ENCODE assay signal across 8 cellular contexts in genomic region chr4:185395956-185396723, GRCh38. TPM values are rescaled to one million over a fixed set of nuclear protein-coding genes. Genes with fewer than 3 reads are reported as not detected.
DNase-seq lines count a peak whose midpoint lies in the region; ATAC-seq, FAIRE-seq and TF ChIP-seq lines count a peak whose summit lies in the region.

No MANE protein-coding gene starts in this region.

- no peaks in the 10 kb centered on the region for H3K27me3 Mint-ChIP-seq in Caco-2 (ENCODE audit: insufficient read depth, unreplicated experiment)

- POLR2A ChIA-PET in Caco-2 (lab: Charles Lee) = interaction anchor here (0.6 to 2.0 kb wide), 6 partner anchors 12 to 253 kb away, joined by 3 to 11 read pairs (median 4); partner anchors contain the start of genes SLC25A4 and UFSP2

- DNase-seq in Caco-2 = peak; percentile 97 to 98
- DNase-seq in HTR-8/SVneo (ENCODE audit: insufficient read length, low spot score) = peak; percentile 97
- DNase-seq in NOMO-1 treated with DMSO at 0.1 percent for 48 hours (lab: John Stamatoyannopoulos, UW; ENCODE audit: unreplicated experiment) = peak; percentile 92
- peak; percentile 65 for DNase-seq in activated CD8-positive, alpha-beta memory T cell treated with anti-CD3 and anti-CD28 coated beads, Interleukin-2, amount 50 U/mL, for 1 hour (ENCODE audit: extremely low read depth)
- DNase-seq in stimulated activated CD8-positive, alpha-beta memory T cell treated with anti-CD3 and anti-CD28 coated beads, Interleukin-15, amount 100 ng/mL, for 24 hours (ENCODE audit: low read depth) = peak; percentile 95

- TF ChIP-seq CTCF in Caco-2 (IDR thresholded peaks at IDR 0.05; ENCODE audit: insufficient read depth in 1 of 2, low read depth in 1 of 2, low read length in 1 of 2, severe bottlenecking in 1 of 2, unreplicated experiment in 1 of 2) = no peak

- H3K36me3 Mint-ChIP-seq in Caco-2 (ENCODE audit: insufficient read depth, unreplicated experiment) = peaks cover 18% of the 10 kb centered on the region

- CTCF ChIA-PET in Caco-2 (lab: Charles Lee) = interaction anchor here (0.7 to 1.8 kb wide), 4 partner anchors 30 to 642 kb away, joined by 3 to 6 read pairs (median 4); partner anchors contain the start of gene UFSP2

- peak overlapping the region; percentile 91 for H3K27ac Mint-ChIP-seq in Caco-2 (ENCODE audit: unreplicated experiment)

- peak; percentile 75 for ATAC-seq in GM21381 (IDR thresholded peaks at IDR 0.05; ENCODE audit: unreplicated experiment)

- peak overlapping the region; percentile 97 for H3K9ac ChIP-seq in endocrine pancreas (ENCODE audit: control insufficient read depth, insufficient read depth, low read length)

- peaks cover 7% of the 10 kb centered on the region for H3K4me1 Mint-ChIP-seq in Caco-2 (ENCODE audit: low read depth, unreplicated experiment)

- peak overlapping the region; percentile 86 for H3K27ac ChIP-seq in mesodermal cell (ENCODE audit: low read depth, low read length, severe bottlenecking)

- H3K4me1 ChIP-seq in Caco-2 (no peaks in the 10 kb centered on the region), endocrine pancreas (ENCODE audit: control insufficient read depth, insufficient read depth, low read length) (peaks cover 16% of the 10 kb centered on the region), mesodermal cell (ENCODE audit: control insufficient read depth, insufficient read depth, low read length, poor library complexity, severe bottlenecking) (no peaks in the 10 kb centered on the region)

- no TSS peak for BruUV-seq in Caco-2 (replicated peaks; lab: Mats Ljungman, UMichigan)

- H3K36me3 ChIP-seq in Caco-2 (ENCODE audit: control insufficient read depth, insufficient read depth, low read length) (no peaks in the 10 kb centered on the region), endocrine pancreas (ENCODE audit: control insufficient read depth, insufficient read depth, low read length) (no peaks in the 10 kb centered on the region), mesodermal cell (ENCODE audit: control insufficient read depth, insufficient read depth, low read length) (peaks cover 10% of the 10 kb centered on the region)

- H3K9me3 ChIP-seq in Caco-2 (no peaks in the 10 kb centered on the region), endocrine pancreas (ENCODE audit: control insufficient read depth, low read length) (no peaks in the 10 kb centered on the region), mesodermal cell (ENCODE audit: control insufficient read depth, low read length) (no peaks in the 10 kb centered on the region)

- H3K4me3 Mint-ChIP-seq in Caco-2 (ENCODE audit: unreplicated experiment) = peak overlapping the region; percentile 89

- H3K27me3 ChIP-seq in Caco-2 (replicated peaks; ENCODE audit: control insufficient read depth, insufficient read depth, low read length) (no peaks in the 10 kb centered on the region), endocrine pancreas (ENCODE audit: control insufficient read depth, insufficient read depth, low read length) (no peaks in the 10 kb centered on the region)

- intact Hi-C loops in Caco-2 (cut with micrococcal nuclease; ENCODE audit: unreplicated experiment) = loop anchor here (1.0 to 10.0 kb wide), 6 partner anchors 29 to 639 kb away; partner anchors contain the start of genes CCDC110, SLC25A4, SNX25 and UFSP2

- H3K4me3 ChIP-seq in Caco-2 (ENCODE audit: low read depth, low read length) = peak overlapping the region; percentile 85
- H3K4me3 ChIP-seq in endocrine pancreas (ENCODE audit: control insufficient read depth, insufficient read depth, low read length) = peak overlapping the region; percentile 100
- H3K4me3 ChIP-seq in mesodermal cell (ENCODE audit: extremely low read depth, insufficient read depth, low read length, poor library complexity, severe bottlenecking) = peak overlapping the region; percentile 67

- peaks cover 7% of the 10 kb centered on the region for H3K9me3 Mint-ChIP-seq in Caco-2 (ENCODE audit: unreplicated experiment)

- peak; percentile 98 for FAIRE-seq in HTR-8/SVneo (lab: Jason Lieb, UNC)

- WGBS in mesodermal cell (ENCODE audit: insufficient coverage in 2 of 2), 2 experiments = 1 to 2% methylated on average over 74 to 81 of the region's 98 CpGs

RNA-seq across cellular contexts. Expression of gene LRP2BP, which starts 0.4 kb away (rescaled TPM):
- total RNA-seq in Caco-2 (2022) = 0.20 and 0.46 TPM in 2 replicates
- polyA plus RNA-seq in mesodermal cell (2013, experiment 1 of 2) = 0.48 TPM
- 0.35 TPM for polyA plus RNA-seq in mesodermal cell (2013, experiment 2 of 2)

RNA-seq across cellular contexts. Expression of gene ANKRD37, which starts 0.5 kb away (rescaled TPM):
- total RNA-seq in Caco-2 (2022) = 2.4 and 3.6 TPM in 2 replicates
- 3.7 TPM for polyA plus RNA-seq in mesodermal cell (2013, experiment 1 of 2)
- 2.0 TPM for polyA plus RNA-seq in mesodermal cell (2013, experiment 2 of 2)

RNA-seq across cellular contexts. Expression of gene UFSP2, which starts 29.6 kb away (rescaled TPM):
- total RNA-seq in Caco-2 (2022) = 17.4 and 26.2 TPM in 2 replicates
- 35.2 TPM for polyA plus RNA-seq in mesodermal cell (2013, experiment 1 of 2)
- polyA plus RNA-seq in mesodermal cell (2013, experiment 2 of 2) = 33.0 TPM

Comparison
In these comparisons a context has a peak if more than half of its experiments do, and no peak if none do; other contexts are left out.
1. Peak in every context shown above with its lines: DNase-seq, ATAC-seq, H3K4me3 ChIP-seq and H3K27ac ChIP-seq.